1 cellular context compared by ENCODE assay signal in the genomic region with DNA sequence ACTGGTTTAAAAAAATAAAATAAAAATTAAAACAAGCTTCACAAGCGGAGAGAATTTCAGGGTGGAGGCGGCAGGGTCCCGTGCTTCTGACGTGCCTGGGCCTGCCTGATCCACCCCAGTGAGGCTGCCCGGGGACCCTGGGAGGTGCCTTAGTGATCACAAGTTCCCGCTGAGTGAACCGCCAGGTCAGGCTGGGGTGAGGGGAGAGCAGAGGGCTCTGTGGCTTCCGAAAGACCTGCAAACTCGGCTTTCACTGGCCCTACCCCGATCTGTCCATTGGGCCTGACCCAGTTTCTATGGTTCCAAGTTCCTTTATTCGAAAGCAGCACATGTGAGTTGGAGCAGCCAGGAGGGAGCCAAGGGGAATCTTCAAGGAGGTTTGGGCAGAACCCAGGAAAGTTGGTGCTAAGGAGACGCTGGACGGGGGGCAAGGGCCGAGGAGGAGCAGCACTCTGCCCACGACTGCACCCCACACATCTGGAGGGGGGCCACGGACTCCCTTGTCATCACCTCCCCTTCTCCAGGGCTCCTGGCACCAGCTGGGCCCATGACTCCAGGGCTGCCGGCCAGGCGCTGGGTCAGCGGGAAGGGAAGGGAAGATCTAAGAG.
TF ChIP-seq lines count a peak whose summit lies in the region.

No MANE protein-coding gene starts in this region.

TF ChIP-seq in H1, 55 proteins besides CTCF, POLR2A, EP300 and RAD21:
- TF ChIP-seq HDAC2 (IDR thresholded peaks at IDR 0.05; ENCODE audit: borderline replicate concordance in 1 of 2, low read depth in 2 of 2, low read length in 2 of 2), result no peak
- no peak for TF ChIP-seq CBX5 (IDR thresholded peaks at IDR 0.05; ENCODE audit: low read depth, low read length)
- TF ChIP-seq ASH2L (IDR thresholded peaks at IDR 0.05; ENCODE audit: low read length), result no peak
- no peak for TF ChIP-seq SP2 (IDR thresholded peaks at IDR 0.05; ENCODE audit: low read length)
- TF ChIP-seq ZNF274 (IDR thresholded peaks at IDR 0.05; ENCODE audit: borderline replicate concordance, extremely low read depth, low read length), result no peak
- TF ChIP-seq TBP (IDR thresholded peaks at IDR 0.05; ENCODE audit: low read depth, low read length), result no peak
- no peak for TF ChIP-seq POU5F1 (IDR thresholded peaks at IDR 0.05; ENCODE audit: low read depth, low read length)
- TF ChIP-seq CREB1 (IDR thresholded peaks at IDR 0.05), result no peak
- no peak for TF ChIP-seq NANOG (IDR thresholded peaks at IDR 0.05; ENCODE audit: insufficient read depth, low read depth, low read length, poor library complexity, severe bottlenecking)
- TF ChIP-seq, protein P1, sequence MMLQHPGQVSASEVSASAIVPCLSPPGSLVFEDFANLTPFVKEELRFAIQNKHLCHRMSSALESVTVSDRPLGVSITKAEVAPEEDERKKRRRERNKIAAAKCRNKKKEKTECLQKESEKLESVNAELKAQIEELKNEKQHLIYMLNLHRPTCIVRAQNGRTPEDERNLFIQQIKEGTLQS (IDR thresholded peaks at IDR 0.05; ENCODE audit: insufficient read depth, low read depth, low read length), result no peak
- TF ChIP-seq SIRT6 (IDR thresholded peaks at IDR 0.05; ENCODE audit: low read length), result no peak
- no peak for TF ChIP-seq SP1 (IDR thresholded peaks at IDR 0.05; ENCODE audit: low read depth, low read length)
- TF ChIP-seq GTF2F1 (IDR thresholded peaks at IDR 0.05; ENCODE audit: borderline replicate concordance, low read depth, low read length), result no peak
- no peak for TF ChIP-seq SAP30 (IDR thresholded peaks at IDR 0.05; ENCODE audit: insufficient read depth, insufficient replicate concordance, low read length)
- TF ChIP-seq, protein P2, sequence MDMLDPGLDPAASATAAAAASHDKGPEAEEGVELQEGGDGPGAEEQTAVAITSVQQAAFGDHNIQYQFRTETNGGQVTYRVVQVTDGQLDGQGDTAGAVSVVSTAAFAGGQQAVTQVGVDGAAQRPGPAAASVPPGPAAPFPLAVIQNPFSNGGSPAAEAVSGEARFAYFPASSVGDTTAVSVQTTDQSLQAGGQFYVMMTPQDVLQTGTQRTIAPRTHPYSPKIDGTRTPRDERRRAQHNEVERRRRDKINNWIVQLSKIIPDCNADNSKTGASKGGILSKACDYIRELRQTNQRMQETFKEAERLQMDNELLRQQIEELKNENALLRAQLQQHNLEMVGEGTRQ (IDR thresholded peaks at IDR 0.05; ENCODE audit: low read length), result no peak
- TF ChIP-seq PHF8 (conservative IDR thresholded peaks at IDR 0.05; ENCODE audit: low read depth, low read length), result no peak
- TF ChIP-seq KDM4A (IDR thresholded peaks at IDR 0.05; ENCODE audit: low read depth, low read length, severe bottlenecking), result no peak
- TF ChIP-seq TAF1 (IDR thresholded peaks at IDR 0.05; ENCODE audit: low read depth, low read length), result no peak
- TF ChIP-seq TEAD4 (IDR thresholded peaks at IDR 0.05; ENCODE audit: low read depth, low read length), result no peak
- TF ChIP-seq RBBP5 (IDR thresholded peaks at IDR 0.05; ENCODE audit: borderline replicate concordance, low read depth, low read length), result no peak
